Comparison of ENCODE assay signal across 8 cellular contexts in the genomic region with DNA sequence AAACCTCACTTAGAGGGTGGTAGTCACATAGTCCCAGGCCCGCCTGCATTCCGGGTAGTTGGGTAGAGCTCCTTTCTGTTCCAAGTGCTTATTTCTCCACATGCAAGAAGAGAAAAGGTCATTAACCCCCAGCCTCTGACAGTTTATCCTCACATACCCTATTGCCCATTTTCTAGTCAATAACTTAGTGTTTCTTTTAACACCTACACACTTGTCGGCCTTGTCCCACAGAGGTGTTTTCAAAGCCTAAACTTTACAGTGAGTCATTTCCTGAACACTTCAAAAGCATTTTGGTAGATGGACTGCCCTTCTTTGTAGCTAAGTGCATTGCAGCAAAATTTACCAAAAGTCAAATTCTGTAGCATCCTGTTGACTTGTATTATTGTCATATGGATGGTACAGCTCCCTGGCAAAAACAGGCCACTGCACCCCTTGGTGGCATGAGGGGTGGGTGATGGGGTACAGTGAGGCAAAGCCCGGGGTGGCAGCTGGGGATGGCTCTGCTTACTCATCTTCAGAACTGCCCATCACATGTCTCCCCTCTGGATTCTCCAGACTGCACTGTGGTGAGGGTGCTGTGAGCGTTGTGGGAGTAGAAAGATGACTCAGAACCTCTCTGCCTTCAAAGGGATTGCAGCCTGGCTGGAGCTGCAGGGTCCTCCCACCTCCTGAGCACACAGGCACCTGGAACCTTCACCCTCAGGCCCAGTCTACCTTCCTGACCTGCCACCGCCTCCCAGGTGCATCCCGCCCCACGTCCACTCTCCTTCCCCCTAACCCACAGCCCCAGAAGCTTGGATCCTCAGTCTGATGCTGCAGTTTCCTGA. TPM values are rescaled to one million over a fixed set of nuclear protein-coding genes. Genes with fewer than 3 reads are reported as not detected.
DNase-seq lines count a peak whose midpoint lies in the region; ATAC-seq and TF ChIP-seq lines count a peak whose summit lies in the region.

No MANE protein-coding gene starts in this region.

- no peaks in the 10 kb centered on the region for H4K20me1 ChIP-seq in hepatocyte (ENCODE audit: insufficient read depth, poor library complexity, severe bottlenecking)

- H3K9me3 Mint-ChIP-seq in Calu3 (ENCODE audit: low read depth, unreplicated experiment), result no peaks in the 10 kb centered on the region

- H3K4me1 Mint-ChIP-seq in Calu3 (ENCODE audit: low read depth, unreplicated experiment), result peaks cover 13% of the 10 kb centered on the region

- intact Hi-C loops in Calu3 (cut with micrococcal nuclease; ENCODE audit: unreplicated experiment), result no loop called here

- ATAC-seq in GM19035 (IDR thresholded peaks at IDR 0.05; ENCODE audit: unreplicated experiment) (no peak), GM19324 (IDR thresholded peaks at IDR 0.05; ENCODE audit: low FRiP score, unreplicated experiment) (no peak)

- H3K79me2 ChIP-seq in hepatocyte, result no peaks in the 10 kb centered on the region

- H3K27ac Mint-ChIP-seq in Calu3 (ENCODE audit: unreplicated experiment), result no peak overlapping the region

- H3K4me3 ChIP-seq in GM06990 (replicated peaks; ENCODE audit: low read depth, low read length) (no peak overlapping the region), hepatocyte (no peak overlapping the region)

- BruUV-seq in Calu3 (replicated peaks; lab: Mats Ljungman, UMichigan), result no TSS peak

- H3K36me3 ChIP-seq in GM06990 (ENCODE audit: control insufficient read depth, insufficient read depth, low read length) (no peaks in the 10 kb centered on the region), hepatocyte (replicated peaks; ENCODE audit: insufficient read depth, low read depth) (no peaks in the 10 kb centered on the region)

- H3K36me3 Mint-ChIP-seq in Calu3 (ENCODE audit: insufficient read depth, unreplicated experiment), result no peaks in the 10 kb centered on the region

- H2AFZ ChIP-seq in hepatocyte, result no peak overlapping the region

- peaks cover 36% of the 10 kb centered on the region for H3K27me3 Mint-ChIP-seq in Calu3 (ENCODE audit: unreplicated experiment)

- no peak overlapping the region for H3K27ac ChIP-seq in hepatocyte

- WGBS in hepatocyte (ENCODE audit: low lambda C conversion rate, missing lambda C conversion rate), result 71% methylated on average over 8 of the region's 8 CpGs

- no peaks in the 10 kb centered on the region for H3K9me2 ChIP-seq in hepatocyte (replicated peaks; ENCODE audit: insufficient read depth)

- H3K4me1 ChIP-seq in hepatocyte (ENCODE audit: insufficient read depth), result peaks cover 3% of the 10 kb centered on the region

- H3K27me3 ChIP-seq in GM06990 (replicated peaks; ENCODE audit: control insufficient read depth, insufficient read depth, low read length) (no peaks in the 10 kb centered on the region), hepatocyte (peaks cover 12% of the 10 kb centered on the region)

- no peak overlapping the region for H3K4me3 Mint-ChIP-seq in Calu3 (ENCODE audit: low read depth, unreplicated experiment)

- CTCF ChIA-PET in Calu3 (lab: Charles Lee), result no interaction called here

- TF ChIP-seq CTCF in GM06990 (IDR thresholded peaks at IDR 0.05; ENCODE audit: insufficient read depth, low read length, poor library complexity, severe bottlenecking) (no peak), hepatocyte (IDR thresholded peaks at IDR 0.05; ENCODE audit: poor library complexity) (no peak), Calu3 (IDR thresholded peaks at IDR 0.05; ENCODE audit: unreplicated experiment) (no peak)

- peak; percentile 51 for DNase-seq in GM06990 (ENCODE audit: extremely low read depth, insufficient read length)
- DNase-seq in HT-29 (ENCODE audit: low spot score), result peak; percentile 89
- DNase-seq in activated T-cell treated with anti-CD3 and anti-CD28 coated beads, Interleukin-2, amount 50 U/mL, for 1 hour, result peak; percentile 58
- DNase-seq in hepatocyte (ENCODE audit: low spot score), result peak; percentile 35
- DNase-seq in stimulated activated CD8-positive, alpha-beta memory T cell treated with anti-CD3 and anti-CD28 coated beads, Interleukin-15, amount 100 ng/mL, for 4 hours (ENCODE audit: low read depth in 2 of 2), result peak; percentile 27 to 30
- DNase-seq in Calu3, result no peak

- H3K4me2 ChIP-seq in hepatocyte, result no peak overlapping the region

- H3K9me3 ChIP-seq in hepatocyte (ENCODE audit: low read depth), result no peaks in the 10 kb centered on the region

RNA-seq across cellular contexts. Expression of gene DMRTB1, which starts 45.8 kb away (rescaled TPM):
- total RNA-seq in HT-29 (2014; rRNA removed; shearing (Covaris generic)), result not detected in 2 replicates
- total RNA-seq in hepatocyte (not detected in 2 replicates), Calu3 (2022) (not detected in 2 replicates)
- polyA plus RNA-seq in hepatocyte, result not detected in 2 replicates
